In genomic region chr20:46023148-46023484, GRCh38 we compare ENCODE assay signal across 11 cellular contexts. TPM values are rescaled to one million over a fixed set of nuclear protein-coding genes. Genes with fewer than 3 reads are reported as not detected.
DNase-seq lines count a peak whose midpoint lies in the region; ATAC-seq and TF ChIP-seq lines count a peak whose summit lies in the region.
"Had no signal": no experiment of that assay in that cellular context is flagged by ENCODE, and none has a peak within 500 bp of the region (broad histone marks: within the 10 kb centered on the region; RNA-seq: fewer than 3 reads in every experiment).

No MANE protein-coding gene starts in this region.

- peaks cover 23% of the 10 kb centered on the region for H3K4me1 Mint-ChIP-seq in activated T-helper 1 cell treated with anti-CD3 and anti-CD28 coated beads, Interleukin-12 subunit alpha, Interleukin-12 subunit beta, Interleukin-2, Interleukin-4 antibody, amounts not matched to agents 30 ng/mL and 10 ng/mL and 1 ng/mL, durations not matched to agents 14 hours and 24 hours and 36 hours (ENCODE audit: low read depth)
- peaks cover 25 to 26% of the 10 kb centered on the region in 2 donors for H3K4me1 Mint-ChIP-seq in natural killer cell

- peaks cover 17 to 52% (median 39%) of the 10 kb centered on the region in 10 experiments for H3K4me1 ChIP-seq in BLaER1 treated with 17β-estradiol and CSF1 and Interleukin-3, amounts not matched to agents 10 nM and 100 nM
- H3K4me1 ChIP-seq in DOHH2 (ENCODE audit: control insufficient read depth, low read length), result peaks cover 19% of the 10 kb centered on the region

- H3K27ac Mint-ChIP-seq in activated T-helper 1 cell treated with anti-CD3 and anti-CD28 coated beads, Interleukin-12 subunit alpha, Interleukin-12 subunit beta, Interleukin-2, Interleukin-4 antibody, amounts not matched to agents 30 ng/mL and 10 ng/mL and 1 ng/mL, durations not matched to agents 14 hours and 24 hours and 36 hours, result peak overlapping the region; percentile 7
- no peak overlapping the region for H3K27ac Mint-ChIP-seq in natural killer cell

- H3K4me3 Mint-ChIP-seq in activated T-helper 1 cell treated with anti-CD3 and anti-CD28 coated beads, Interleukin-12 subunit alpha, Interleukin-12 subunit beta, Interleukin-2, Interleukin-4 antibody, amounts not matched to agents 30 ng/mL and 10 ng/mL and 1 ng/mL, durations not matched to agents 14 hours and 24 hours and 36 hours, result peak overlapping the region; percentile 41
- peak overlapping the region; percentile 63 for H3K4me3 Mint-ChIP-seq in natural killer cell

- H3K36me3 Mint-ChIP-seq in activated T-helper 1 cell treated with anti-CD3 and anti-CD28 coated beads, Interleukin-12 subunit alpha, Interleukin-12 subunit beta, Interleukin-2, Interleukin-4 antibody, amounts not matched to agents 30 ng/mL and 10 ng/mL and 1 ng/mL, durations not matched to agents 14 hours and 24 hours and 36 hours (ENCODE audit: low read depth), result no peaks in the 10 kb centered on the region
- no peaks in the 10 kb centered on the region for H3K36me3 Mint-ChIP-seq in natural killer cell

- H3K9me2 ChIP-seq in DOHH2 (replicated peaks; ENCODE audit: control insufficient read depth, low read length), result no peaks in the 10 kb centered on the region

- no peaks in the 10 kb centered on the region for H3K27me3 ChIP-seq in BLaER1 treated with 17β-estradiol and CSF1 and Interleukin-3, amounts not matched to agents 10 nM and 100 nM
- H3K27me3 ChIP-seq in DOHH2 (ENCODE audit: control insufficient read depth, low read length), result peaks cover 6% of the 10 kb centered on the region

- H4K20me1 ChIP-seq in BLaER1 treated with 17β-estradiol and CSF1 and Interleukin-3, amounts not matched to agents 10 nM and 100 nM, result peaks cover 21 to 52% (median 49%) of the 10 kb centered on the region in 11 experiments; a peak in 20 of 22 replicates
- H4K20me1 ChIP-seq in DOHH2 (ENCODE audit: control insufficient read depth, insufficient read depth, low read depth, low read length), result 0 out of 2 replicates have a peak, but pooled peaks cover 5% of the 10 kb centered on the region

- ATAC-seq in natural killer cell, result no peak
- ATAC-seq in GM18505 (IDR thresholded peaks at IDR 0.05; ENCODE audit: unreplicated experiment), result no peak

- H3K4me2 ChIP-seq in BLaER1 treated with 17β-estradiol and CSF1 and Interleukin-3, amounts not matched to agents 10 nM and 100 nM, result peak overlapping the region in 9 of 11 experiments; percentile 21 to 98 (median 94); a peak in 13 of 22 replicates
- H3K4me2 ChIP-seq in DOHH2 (ENCODE audit: low read length), result 0 out of 2 replicates have a peak overlapping the region, but pooled peaks have one; percentile 75

- TF ChIP-seq CTCF in DOHH2 (IDR thresholded peaks at IDR 0.05; ENCODE audit: low read depth, low read length, poor library complexity, severe bottlenecking) (no peak), natural killer cell (IDR thresholded peaks at IDR 0.05) (peak; percentile 28)

- no peaks in the 10 kb centered on the region for H3K9me3 Mint-ChIP-seq in activated T-helper 1 cell treated with anti-CD3 and anti-CD28 coated beads, Interleukin-12 subunit alpha, Interleukin-12 subunit beta, Interleukin-2, Interleukin-4 antibody, amounts not matched to agents 30 ng/mL and 10 ng/mL and 1 ng/mL, durations not matched to agents 14 hours and 24 hours and 36 hours
- no peaks in the 10 kb centered on the region for H3K9me3 Mint-ChIP-seq in natural killer cell

- H3K79me2 ChIP-seq in DOHH2 (ENCODE audit: control insufficient read depth, low read length), result no peaks in the 10 kb centered on the region

- no peak overlapping the region for H3K9ac ChIP-seq in BLaER1 treated with 17β-estradiol and CSF1 and Interleukin-3, amounts not matched to agents 10 nM and 100 nM

- no peak for DNase-seq in activated T-helper 1 cell treated with anti-CD3 and anti-CD28 coated beads, Interleukin-12 subunit alpha, Interleukin-12 subunit beta, Interleukin-2, Interleukin-4 antibody, amounts not matched to agents 30 ng/mL and 10 ng/mL and 1 ng/mL, durations not matched to agents 14 hours and 24 hours and 36 hours (ENCODE audit: low spot score)
- DNase-seq in natural killer cell (no peak), GF-D8 (lab: John Stamatoyannopoulos, UW) (no peak), NCI-H1048 (lab: John Stamatoyannopoulos, UW) (no peak)

- H3K27ac ChIP-seq in BLaER1 treated with 17β-estradiol and CSF1 and Interleukin-3, amounts not matched to agents 10 nM and 100 nM, result no peak overlapping the region
- no peak overlapping the region for H3K27ac ChIP-seq in DOHH2 (ENCODE audit: low read depth, low read length)
- H3K27ac ChIP-seq: heart right ventricle, Peyer's patch, suprapubic skin had no signal

- intact Hi-C loops in activated T-helper 1 cell treated with anti-CD3 and anti-CD28 coated beads, Interleukin-12 subunit alpha, Interleukin-12 subunit beta, Interleukin-2, Interleukin-4 antibody, amounts not matched to agents 30 ng/mL and 10 ng/mL and 1 ng/mL, durations not matched to agents 14 hours and 24 hours and 36 hours (cut with micrococcal nuclease), result loop anchor here (1.0 to 10.0 kb wide), 7 partner anchors 40 to 384 kb away; partner anchors contain the start of genes CDH22 and ELMO2
- intact Hi-C loops in natural killer cell (cut with micrococcal nuclease), result loop anchor here (2.0 to 10.0 kb wide), 3 partner anchors 64 to 662 kb away; partner anchors contain the start of genes NCOA5 and TP53RK

- H3K4me3 ChIP-seq in BLaER1 treated with 17β-estradiol and CSF1 and Interleukin-3, amounts not matched to agents 10 nM and 100 nM, result peak overlapping the region in 1 of 10 experiments; percentile 59; a peak in 1 of 20 replicates
- H3K4me3 ChIP-seq in DOHH2 (ENCODE audit: low read length), result no peak overlapping the region

- TF ChIP-seq POLR2A in GM18505 (IDR thresholded peaks at IDR 0.05; ENCODE audit: borderline replicate concordance, extremely low read depth, insufficient read depth, insufficient read length), result no peak

- no peaks in the 10 kb centered on the region for H3F3A ChIP-seq in DOHH2 (ENCODE audit: control insufficient read depth, insufficient read depth)

- no peaks in the 10 kb centered on the region; a peak in 1 of 22 replicates for H3K36me3 ChIP-seq in BLaER1 treated with 17β-estradiol and CSF1 and Interleukin-3, amounts not matched to agents 10 nM and 100 nM
- no peaks in the 10 kb centered on the region for H3K36me3 ChIP-seq in DOHH2 (ENCODE audit: control insufficient read depth, low read length)
- H3K36me3 ChIP-seq: heart right ventricle, Peyer's patch, suprapubic skin had no signal

- no peaks in the 10 kb centered on the region for H3K9me3 ChIP-seq in BLaER1 treated with 17β-estradiol and CSF1 and Interleukin-3, amounts not matched to agents 10 nM and 100 nM (replicated peaks in 1 of 11)
- no peaks in the 10 kb centered on the region for H3K9me3 ChIP-seq in DOHH2 (ENCODE audit: control insufficient read depth, insufficient read depth, low read length)
- H3K9me3 ChIP-seq: heart right ventricle, Peyer's patch, suprapubic skin had no signal

- peaks cover 48% of the 10 kb centered on the region for H3K27me3 Mint-ChIP-seq in activated T-helper 1 cell treated with anti-CD3 and anti-CD28 coated beads, Interleukin-12 subunit alpha, Interleukin-12 subunit beta, Interleukin-2, Interleukin-4 antibody, amounts not matched to agents 30 ng/mL and 10 ng/mL and 1 ng/mL, durations not matched to agents 14 hours and 24 hours and 36 hours (ENCODE audit: insufficient read depth)
- peaks cover 45 to 65% of the 10 kb centered on the region in 2 donors for H3K27me3 Mint-ChIP-seq in natural killer cell (ENCODE audit: low read depth in 2 of 2)

RNA-seq across cellular contexts. Expression of gene SLC12A5, which starts 5.9 kb away (rescaled TPM):
- total RNA-seq in activated T-helper 1 cell treated with anti-CD3 and anti-CD28 coated beads, Interleukin-12 subunit alpha, Interleukin-12 subunit beta, Interleukin-2, Interleukin-4 antibody, amounts not matched to agents 30 ng/mL and 10 ng/mL and 1 ng/mL, durations not matched to agents 14 hours and 24 hours and 36 hours, result 0.42 TPM in 1 of 2 replicates, not detected in the other
- under 1 TPM in 1 of 3 donors, not detected in 2; 0.85 TPM for total RNA-seq in natural killer cell
- total RNA-seq: Peyer's patch had no signal

RNA-seq across cellular contexts. Expression of gene MMP9, which starts 14.4 kb away (rescaled TPM):
- total RNA-seq in activated T-helper 1 cell treated with anti-CD3 and anti-CD28 coated beads, Interleukin-12 subunit alpha, Interleukin-12 subunit beta, Interleukin-2, Interleukin-4 antibody, amounts not matched to agents 30 ng/mL and 10 ng/mL and 1 ng/mL, durations not matched to agents 14 hours and 24 hours and 36 hours, result 0.08 TPM in 1 of 2 replicates, not detected in the other
- total RNA-seq in natural killer cell, result 1 to 10 TPM; 2.0 to 2.8 (median 2.8) TPM
- total RNA-seq: occipital lobe had no signal

RNA-seq across cellular contexts. Expression of gene ZNF335, which starts 51.1 kb away (rescaled TPM):
- total RNA-seq in activated T-helper 1 cell treated with anti-CD3 and anti-CD28 coated beads, Interleukin-12 subunit alpha, Interleukin-12 subunit beta, Interleukin-2, Interleukin-4 antibody, amounts not matched to agents 30 ng/mL and 10 ng/mL and 1 ng/mL, durations not matched to agents 14 hours and 24 hours and 36 hours, result 38.3 and 40.9 TPM in 2 replicates
- total RNA-seq in natural killer cell, result 100 to 1,000 TPM; 101 to 119 (median 102) TPM
